16 cellular contexts compared by ENCODE assay signal in genomic region chr17:73066148-73066884, GRCh38. TPM values are rescaled to one million over a fixed set of nuclear protein-coding genes. Genes with fewer than 3 reads are reported as not detected.
DNase-seq lines count a peak whose midpoint lies in the region; ATAC-seq, FAIRE-seq and TF ChIP-seq lines count a peak whose summit lies in the region.
"Had no signal": no experiment of that assay in that cellular context is flagged by ENCODE, and none has a peak within 500 bp of the region (broad histone marks: within the 10 kb centered on the region; RNA-seq: fewer than 3 reads in every experiment).

No MANE protein-coding gene starts in this region.

- H3K4me3 ChIP-seq in breast epithelium (no peak overlapping the region), mammary epithelial cell (replicated peaks in 1 of 3; ENCODE audit: insufficient read depth in 1 of 3, low read depth in 2 of 3, low read length in 3 of 3) (no peak overlapping the region), RWPE2 (ENCODE audit: severe bottlenecking) (no peak overlapping the region), esophagus muscularis mucosa (no peak overlapping the region), spleen (no peak overlapping the region)

- dilution Hi-C loops in mammary epithelial cell (cut with HindIII; ENCODE audit: low sequenced_read_pairs), result loop anchor here (5.0 kb wide), 1 partner anchor 46 kb away; no protein-coding TSS in a partner anchor

- in situ Hi-C loops in mammary epithelial cell (cut with MboI; ENCODE audit: low sequenced_read_pairs in 2 of 2), result no loop called here

- H3K27me3 ChIP-seq in breast epithelium (no peaks in the 10 kb centered on the region), mammary epithelial cell (ENCODE audit: insufficient read depth, low read length) (no peaks in the 10 kb centered on the region), RWPE2 (ENCODE audit: insufficient read depth, poor library complexity, severe bottlenecking) (no peaks in the 10 kb centered on the region), esophagus muscularis mucosa (no peaks in the 10 kb centered on the region), spleen (replicated peaks in 1 of 7) (no peaks in the 10 kb centered on the region)

- intact Hi-C loops in breast epithelium (cut with DNase I; ENCODE audit: low total_unique reads), result no loop called here
- intact Hi-C loops in mammary epithelial cell (cut with micrococcal nuclease), result no loop called here
- intact Hi-C loops in esophagus muscularis mucosa (cut with DNase I), result no loop called here
- intact Hi-C loops in spleen (cut with DNase I; ENCODE audit: low total_unique reads), result no loop called here

- peaks cover 35% of the 10 kb centered on the region for H3K4me1 Mint-ChIP-seq in type B pancreatic cell (ENCODE audit: unreplicated experiment)

- H3K4me3 Mint-ChIP-seq in type B pancreatic cell, result no peak overlapping the region

- H4K20me1 ChIP-seq in mammary epithelial cell (ENCODE audit: insufficient read depth, low read length), result no peaks in the 10 kb centered on the region

- H3K79me2 ChIP-seq in mammary epithelial cell (ENCODE audit: insufficient read depth, low read length), result no peaks in the 10 kb centered on the region

- TF ChIP-seq EP300 in esophagus muscularis mucosa (IDR thresholded peaks at IDR 0.05), result no peak

- no peak overlapping the region for H3K9ac ChIP-seq in mammary epithelial cell (ENCODE audit: insufficient read depth, low read length)

- no peaks in the 10 kb centered on the region for H3K9me3 ChIP-seq in breast epithelium
- H3K9me3 ChIP-seq in mammary epithelial cell (replicated peaks; ENCODE audit: insufficient read depth, low read length), result no peaks in the 10 kb centered on the region
- no peaks in the 10 kb centered on the region for H3K9me3 ChIP-seq in RWPE2 (ENCODE audit: severe bottlenecking)
- H3K9me3 ChIP-seq in esophagus muscularis mucosa, result no peaks in the 10 kb centered on the region
- no peaks in the 10 kb centered on the region for H3K9me3 ChIP-seq in spleen

- H3K27ac Mint-ChIP-seq in type B pancreatic cell, result peak overlapping the region; percentile 64

- H3K27ac ChIP-seq in breast epithelium, result peak overlapping the region; percentile 8 to 41
- no peak overlapping the region for H3K27ac ChIP-seq in mammary epithelial cell (ENCODE audit: insufficient read depth, low read depth, low read length)
- no peak overlapping the region for H3K27ac ChIP-seq in RWPE2 (ENCODE audit: poor library complexity, severe bottlenecking)
- H3K27ac ChIP-seq in esophagus muscularis mucosa (replicated peaks in 1 of 4), result no peak overlapping the region
- no peak overlapping the region for H3K27ac ChIP-seq in spleen

- TF ChIP-seq CTCF in breast epithelium (IDR thresholded peaks at IDR 0.05), result no peak
- TF ChIP-seq CTCF in mammary epithelial cell (conservative IDR thresholded peaks at IDR 0.05 in 1 of 2, IDR thresholded peaks at IDR 0.05 in 1 of 2; ENCODE audit: extremely low read depth in 1 of 2, insufficient read depth in 1 of 2, low read depth in 1 of 2, low read length in 2 of 2), result no peak
- no peak for TF ChIP-seq CTCF in RWPE2 (IDR thresholded peaks at IDR 0.05; ENCODE audit: poor library complexity, severe bottlenecking)
- TF ChIP-seq CTCF in type B pancreatic cell (conservative IDR thresholded peaks at IDR 0.05), result no peak
- TF ChIP-seq CTCF in esophagus muscularis mucosa (IDR thresholded peaks at IDR 0.05), result no peak
- no peak for TF ChIP-seq CTCF in spleen (IDR thresholded peaks at IDR 0.05 in 8 of 11, conservative IDR thresholded peaks at IDR 0.05 in 3 of 11)

- H3K4me1 ChIP-seq in breast epithelium (peaks cover 0 to 22% of the 10 kb centered on the region in 2 donors), mammary epithelial cell (ENCODE audit: insufficient read depth, low read length) (no peaks in the 10 kb centered on the region), RWPE2 (ENCODE audit: insufficient read depth, poor library complexity, severe bottlenecking) (peaks cover 7% of the 10 kb centered on the region), esophagus muscularis mucosa (peaks cover 3 to 17% (median 9%) of the 10 kb centered on the region in 4 donors), spleen (peaks cover 0 to 43% (median 6%) of the 10 kb centered on the region in 6 donors)

- no peaks in the 10 kb centered on the region for H3K27me3 Mint-ChIP-seq in type B pancreatic cell

- H3K36me3 Mint-ChIP-seq in type B pancreatic cell, result peaks cover 7% of the 10 kb centered on the region

- H3K4me2 ChIP-seq in mammary epithelial cell (ENCODE audit: insufficient read depth, low read depth, low read length), result no peak overlapping the region

- FAIRE-seq in GM19239 (lab: Jason Lieb, UNC), result no peak

- 0 out of 3 replicates have a peak, but pooled peaks have one; percentile 22 for ATAC-seq in RWPE2 (ENCODE audit: low read depth)

- peaks cover 13% of the 10 kb centered on the region for H3K9me3 Mint-ChIP-seq in type B pancreatic cell

- TF ChIP-seq POLR2A in breast epithelium (IDR thresholded peaks at IDR 0.05), result no peak
- no peak for TF ChIP-seq POLR2A in esophagus muscularis mucosa (IDR thresholded peaks at IDR 0.05; ENCODE audit: low read depth)
- no peak for TF ChIP-seq POLR2A in spleen (IDR thresholded peaks at IDR 0.05)

- DNase-seq in breast epithelium (ENCODE audit: low spot score in 2 of 2), result no peak
- DNase-seq in mammary epithelial cell, result no peak
- no peak for DNase-seq in RWPE2 (ENCODE audit: low spot score)
- peak; percentile 90 for DNase-seq in left kidney (ENCODE audit: low read depth, low spot score)
- DNase-seq in type B pancreatic cell (ENCODE audit: extremely low spot score, unreplicated experiment), result no peak
- DNase-seq in esophagus muscularis mucosa (ENCODE audit: extremely low spot score), result no peak
- no peak for DNase-seq in spleen
- DNase-seq in GM19239 (ENCODE audit: insufficient read length, low spot score), result no peak
- DNase-seq: ACHN; AML-193; H7; NCI-H1930; NCI-H510A treated with DMSO at 0.1 percent for 48 hours; NK-92 treated with Interleukin-12 subunit alpha and Interleukin-12 subunit beta, amount 100 ng/mL, for 24 hours; RPMI8226; SW 1271 had no signal

- BruUV-seq in mammary epithelial cell (replicated peaks; lab: Mats Ljungman, UMichigan), result no TSS peak

- CTCF ChIA-PET in mammary epithelial cell (lab: Charles Lee; ENCODE audit: low non-redundant PET), result no interaction called here

- no peak overlapping the region for H2AFZ ChIP-seq in mammary epithelial cell (ENCODE audit: low read depth, low read length)

- WGBS in mammary epithelial cell (ENCODE audit: low coverage, missing lambda C conversion rate), result 100% methylated on average over 2 of the region's 2 CpGs
- 100% methylated on average over 2 of the region's 2 CpGs for WGBS in esophagus muscularis mucosa
- WGBS in spleen, 5 donors, result 97 to 100% (median 98%) methylated on average over 2 of the region's 2 CpGs

- H3K36me3 ChIP-seq in breast epithelium, result no peaks in the 10 kb centered on the region
- no peaks in the 10 kb centered on the region for H3K36me3 ChIP-seq in mammary epithelial cell (ENCODE audit: insufficient read depth, low read length)
- H3K36me3 ChIP-seq in RWPE2 (ENCODE audit: low read depth), result no peaks in the 10 kb centered on the region
- H3K36me3 ChIP-seq in esophagus muscularis mucosa, result peaks cover 0 to 4% (median 2%) of the 10 kb centered on the region in 4 donors
- H3K36me3 ChIP-seq in spleen, result peaks cover 0 to 23% (median 0%) of the 10 kb centered on the region in 6 donors

RNA-seq across cellular contexts. Expression of gene SLC39A11, which starts 26.2 kb away (rescaled TPM):
- total RNA-seq in breast epithelium, result 10 to 100 TPM; 31.8 to 54.6 (median 47.0) TPM
- 10 to 100 TPM; 20.0 to 24.8 TPM for total RNA-seq in mammary epithelial cell
- polyA plus RNA-seq in mammary epithelial cell, result 7.6 TPM
- 45.6 TPM for polyA minus RNA-seq in mammary epithelial cell
- 23.2 and 39.9 TPM in 2 replicates for total RNA-seq in type B pancreatic cell (ENCODE audit: low replicate concordance)
- total RNA-seq in esophagus muscularis mucosa, result 10 to 100 TPM in 3 of 4 donors, 1 to 10 TPM in 1; 7.5 to 20.2 (median 18.4) TPM
- 10 to 100 TPM; 22.5 to 45.2 (median 29.6) TPM for total RNA-seq in spleen
- 1 to 10 TPM; 4.1 to 8.1 (median 4.1) TPM for polyA plus RNA-seq in spleen

Comparison
In these comparisons a context has a peak if more than half of its experiments do, and no peak if none do; other contexts are left out.
1. H3K27ac ChIP-seq: peak in breast epithelium (2 of 2); none in mammary epithelial cell (single experiment), RWPE2 (single experiment), esophagus muscularis mucosa (0 of 4) and spleen (0 of 8).